13 cellular contexts compared by ENCODE assay signal in genomic region chr6:15265787-15266186, GRCh38. TPM values are rescaled to one million over a fixed set of nuclear protein-coding genes. Genes with fewer than 3 reads are reported as not detected.
DNase-seq lines count a peak whose midpoint lies in the region; ATAC-seq and TF ChIP-seq lines count a peak whose summit lies in the region.
"Had no signal": no experiment of that assay in that cellular context is flagged by ENCODE, and none has a peak within 500 bp of the region (broad histone marks: within the 10 kb centered on the region; RNA-seq: fewer than 3 reads in every experiment).

No MANE protein-coding gene starts in this region.

- H3K9me3 Mint-ChIP-seq in activated CD4-positive, alpha-beta T cell treated with anti-CD3 and anti-CD28 coated beads for 36 hours (ENCODE audit: low read depth): no peaks in the 10 kb centered on the region
- H3K9me3 Mint-ChIP-seq in stimulated activated memory B cell treated with anti-CD40 and anti-IgM and Interleukin-4, amounts not matched to agents 10 μg/mL and 1 μg/mL and 100 μg/mL, for 72 hours: no peaks in the 10 kb centered on the region
- no peaks in the 10 kb centered on the region for H3K9me3 Mint-ChIP-seq in CD4-positive, alpha-beta memory T cell
- H3K9me3 Mint-ChIP-seq: activated T-helper 2 cell treated with anti-CD3 and anti-CD28 coated beads, Interferon-gamma antibody, Interleukin-2, Interleukin-4, amounts not matched to agents 10 μg/mL and 5 μg/mL and 100 μg/mL, durations not matched to agents 14 hours and 24 hours and 36 hours; mesothelial cell of epicardium had no signal

- H3K4me1 ChIP-seq in lower lobe of right lung: peaks cover 71% of the 10 kb centered on the region
- peaks cover 67% of the 10 kb centered on the region for H3K4me1 ChIP-seq in CD4-positive, alpha-beta memory T cell (ENCODE audit: insufficient read depth, low read length)

- DNase-seq in activated CD4-positive, alpha-beta T cell treated with anti-CD3 and anti-CD28 coated beads for 36 hours: no peak
- DNase-seq in activated CD4-positive, alpha-beta T cell treated with anti-CD3 and anti-CD28 coated beads, Interleukin-2, amount 50 U/mL, for 1 hour: no peak
- no peak for DNase-seq in lower lobe of right lung
- DNase-seq in CD4-positive, alpha-beta memory T cell: no peak
- no peak for DNase-seq in stimulated activated CD4-positive, alpha-beta T cell treated with anti-CD3 and anti-CD28 coated beads, Interleukin-12 subunit alpha, Interleukin-12 subunit beta, amount 100 ng/mL, for 4 hours
- DNase-seq: DMS79 treated with DMSO at 0.1 percent for 48 hours, NCI-H2081 treated with DMSO at 0.1 percent for 48 hours had no signal

- POLR2A ChIA-PET in activated CD4-positive, alpha-beta T cell treated with anti-CD3 and anti-CD28 coated beads for 36 hours (lab: Charles Lee): no interaction called here
- POLR2A ChIA-PET in CD4-positive, alpha-beta memory T cell (lab: Charles Lee; ENCODE audit: partially characterized antibody): interaction anchor here (1.2 to 3.4 kb wide), 3 partner anchors 17 to 23 kb away, joined by 3 to 11 read pairs (median 8); partner anchors contain the start of gene JARID2

- H3K27ac Mint-ChIP-seq in activated CD4-positive, alpha-beta T cell treated with anti-CD3 and anti-CD28 coated beads for 36 hours: no peak overlapping the region
- H3K27ac Mint-ChIP-seq in stimulated activated memory B cell treated with anti-CD40 and anti-IgM and Interleukin-4, amounts not matched to agents 10 μg/mL and 1 μg/mL and 100 μg/mL, for 72 hours: peak overlapping the region; percentile 48
- no peak overlapping the region for H3K27ac Mint-ChIP-seq in CD4-positive, alpha-beta memory T cell
- H3K27ac Mint-ChIP-seq: mesothelial cell of epicardium had no signal

- H3K9me3 ChIP-seq in lower lobe of right lung: no peaks in the 10 kb centered on the region
- H3K9me3 ChIP-seq in CD4-positive, alpha-beta memory T cell (ENCODE audit: control insufficient read depth in 1 of 2, low read length in 2 of 2): no peaks in the 10 kb centered on the region

- no peaks in the 10 kb centered on the region for H3K36me3 ChIP-seq in lower lobe of right lung
- no peaks in the 10 kb centered on the region for H3K36me3 ChIP-seq in CD4-positive, alpha-beta memory T cell (ENCODE audit: insufficient read depth, low read length)

- H3K4me1 Mint-ChIP-seq in activated CD4-positive, alpha-beta T cell treated with anti-CD3 and anti-CD28 coated beads for 36 hours: peaks cover 93% of the 10 kb centered on the region
- peaks cover 92% of the 10 kb centered on the region for H3K4me1 Mint-ChIP-seq in stimulated activated memory B cell treated with anti-CD40 and anti-IgM and Interleukin-4, amounts not matched to agents 10 μg/mL and 1 μg/mL and 100 μg/mL, for 72 hours
- peaks cover 44 to 94% (median 73%) of the 10 kb centered on the region in 4 donors for H3K4me1 Mint-ChIP-seq in CD4-positive, alpha-beta memory T cell

- no peak for TF ChIP-seq CTCF in lower lobe of right lung (IDR thresholded peaks at IDR 0.05)

- intact Hi-C loops in activated CD4-positive, alpha-beta T cell treated with anti-CD3 and anti-CD28 coated beads for 36 hours (cut with DNase I, micrococcal nuclease): no loop called here
- intact Hi-C loops in lower lobe of right lung (cut with DNase I): no loop called here
- intact Hi-C loops in CD4-positive, alpha-beta memory T cell (cut with micrococcal nuclease): no loop called here

- peak overlapping the region; percentile 6 for H3K4me3 Mint-ChIP-seq in activated CD4-positive, alpha-beta T cell treated with anti-CD3 and anti-CD28 coated beads for 36 hours
- H3K4me3 Mint-ChIP-seq in stimulated activated memory B cell treated with anti-CD40 and anti-IgM and Interleukin-4, amounts not matched to agents 10 μg/mL and 1 μg/mL and 100 μg/mL, for 72 hours: no peak overlapping the region
- H3K4me3 Mint-ChIP-seq in CD4-positive, alpha-beta memory T cell: peak overlapping the region in 1 of 8 donors; percentile 59
- H3K4me3 Mint-ChIP-seq: mesothelial cell of epicardium had no signal

- peaks cover 37% of the 10 kb centered on the region for H3K36me3 Mint-ChIP-seq in activated CD4-positive, alpha-beta T cell treated with anti-CD3 and anti-CD28 coated beads for 36 hours (ENCODE audit: low read depth)
- peaks cover 5% of the 10 kb centered on the region for H3K36me3 Mint-ChIP-seq in stimulated activated memory B cell treated with anti-CD40 and anti-IgM and Interleukin-4, amounts not matched to agents 10 μg/mL and 1 μg/mL and 100 μg/mL, for 72 hours
- H3K36me3 Mint-ChIP-seq in CD4-positive, alpha-beta memory T cell: peaks cover 0 to 10% of the 10 kb centered on the region in 2 donors

- CTCF ChIA-PET in activated CD4-positive, alpha-beta T cell treated with anti-CD3 and anti-CD28 coated beads for 36 hours (lab: Charles Lee): interaction anchor here (0.6 to 1.5 kb wide), 7 partner anchors 10 to 1362 kb away, joined by 3 to 4 read pairs (median 3); no protein-coding TSS in a partner anchor
- CTCF ChIA-PET in CD4-positive, alpha-beta memory T cell (lab: Charles Lee; ENCODE audit: partially characterized antibody): interaction anchor here (1.2 kb wide), 1 partner anchor 1199 kb away, joined by 3 read pairs; no protein-coding TSS in a partner anchor

- H3K27me3 ChIP-seq in lower lobe of right lung (ENCODE audit: low read depth): no peaks in the 10 kb centered on the region
- no peaks in the 10 kb centered on the region for H3K27me3 ChIP-seq in CD4-positive, alpha-beta memory T cell (ENCODE audit: insufficient read depth, low read length)

- no peaks in the 10 kb centered on the region for H3K27me3 Mint-ChIP-seq in activated CD4-positive, alpha-beta T cell treated with anti-CD3 and anti-CD28 coated beads for 36 hours
- no peaks in the 10 kb centered on the region for H3K27me3 Mint-ChIP-seq in stimulated activated memory B cell treated with anti-CD40 and anti-IgM and Interleukin-4, amounts not matched to agents 10 μg/mL and 1 μg/mL and 100 μg/mL, for 72 hours
- H3K27me3 Mint-ChIP-seq in CD4-positive, alpha-beta memory T cell: no peaks in the 10 kb centered on the region

- no peak for ATAC-seq in activated CD4-positive, alpha-beta T cell treated with anti-CD3 and anti-CD28 coated beads for 36 hours
- ATAC-seq in lower lobe of right lung (no peak), GM21717 (IDR thresholded peaks at IDR 0.05; ENCODE audit: unreplicated experiment) (no peak)
- ATAC-seq in stimulated activated memory B cell treated with anti-CD40 and anti-IgM and Interleukin-4, amounts not matched to agents 10 μg/mL and 1 μg/mL and 100 μg/mL, for 72 hours: no peak

- no peak overlapping the region for H3K4me3 ChIP-seq in lower lobe of right lung
- H3K4me3 ChIP-seq in CD4-positive, alpha-beta memory T cell (ENCODE audit: low read length in 2 of 2): no peak overlapping the region

- H3K27ac ChIP-seq in angular gyrus (ENCODE audit: low read depth, low read length): peak overlapping the region; percentile 57
- H3K27ac ChIP-seq in lower lobe of right lung: peak overlapping the region; percentile 41
- H3K27ac ChIP-seq in CD4-positive, alpha-beta memory T cell (ENCODE audit: low read depth, low read length): no peak overlapping the region
- H3K27ac ChIP-seq: VCaP had no signal

RNA-seq across cellular contexts. Expression of gene JARID2, which starts 19.9 kb away (rescaled TPM):
- 10 to 100 TPM; 43.0 to 48.6 TPM for total RNA-seq in activated CD4-positive, alpha-beta T cell treated with anti-CD3 and anti-CD28 coated beads for 36 hours
- total RNA-seq in lower lobe of right lung: 16.0 TPM
- total RNA-seq in CD4-positive, alpha-beta memory T cell: 10 to 100 TPM; 20.2 to 21.6 TPM
- polyA plus RNA-seq in CD4-positive, alpha-beta memory T cell: 10 to 100 TPM in 1 of 2 donors, 1 to 10 TPM in 1; 2.4 to 11.7 TPM
